In genomic region chr11:16612801-16613400, GRCh38 we compare ENCODE assay signal across 9 cellular contexts.
DNase-seq lines count a peak whose midpoint lies in the region; ATAC-seq and TF ChIP-seq lines count a peak whose summit lies in the region.
"Had no signal": no experiment of that assay in that cellular context is flagged by ENCODE, and none has a peak within 500 bp of the region (broad histone marks: within the 10 kb centered on the region; RNA-seq: fewer than 3 reads in every experiment).

No MANE protein-coding gene starts in this region.

- peak overlapping the region; percentile 21 to 88 (median 86) for H3K9ac ChIP-seq in skeletal muscle tissue (ENCODE audit: low read depth in 1 of 3, low read length in 3 of 3)

- peaks cover 17 to 28% (median 21%) of the 10 kb centered on the region in 3 donors for H3K27me3 ChIP-seq in skeletal muscle tissue (ENCODE audit: control insufficient read depth in 3 of 3, insufficient read depth in 3 of 3, low read length in 3 of 3)

- no peak for TF ChIP-seq CTCF in WI38 (IDR thresholded peaks at IDR 0.05; ENCODE audit: low read depth, low read length)

- H3K4me3 ChIP-seq in WI38 (ENCODE audit: low read depth, low read length), result peak overlapping the region; percentile 62
- peak overlapping the region; percentile 74 to 81 (median 77) for H3K4me3 ChIP-seq in skeletal muscle tissue (ENCODE audit: low read length in 3 of 3)

- no peak overlapping the region for H3K27ac ChIP-seq in skeletal muscle tissue (ENCODE audit: low read depth, low read length)
- H3K27ac ChIP-seq: C4-2B had no signal

- intact Hi-C loops in left ventricle myocardium superior (cut with micrococcal nuclease), result no loop called here

- peak in 2 of 3 experiments; percentile 61 to 76 for DNase-seq in NCI-H1417 (lab: John Stamatoyannopoulos, UW)
- DNase-seq in NCI-H1417 treated with DMSO at 0.1 percent for 48 hours (lab: John Stamatoyannopoulos, UW), result no peak
- DNase-seq in left ventricle myocardium superior, result peak; percentile 29
- no peak for DNase-seq in NCI-H128 (lab: John Stamatoyannopoulos, UW; ENCODE audit: unreplicated experiment)
- DNase-seq in T-helper 9 cell, result no peak
- no peak for DNase-seq in effector CD4-positive, alpha-beta T cell

- no peaks in the 10 kb centered on the region for H3K9me3 ChIP-seq in skeletal muscle tissue (ENCODE audit: control insufficient read depth in 3 of 3, low read length in 3 of 3)

- no peaks in the 10 kb centered on the region for H3K36me3 ChIP-seq in skeletal muscle tissue (ENCODE audit: control insufficient read depth in 3 of 3, insufficient read depth in 3 of 3, low read length in 3 of 3)

- peak; percentile 49 for ATAC-seq in left ventricle myocardium superior

- H3K4me1 ChIP-seq in skeletal muscle tissue (ENCODE audit: control insufficient read depth in 3 of 3, insufficient read depth in 3 of 3, low read length in 3 of 3), result peaks cover 18 to 24% (median 24%) of the 10 kb centered on the region in 3 donors

Comparison
In these comparisons a context has a peak if more than half of its experiments do, and no peak if none do; other contexts are left out.
1. DNase-seq: peak in NCI-H1417 (2 of 3) and left ventricle myocardium superior (single experiment); none in NCI-H1417 treated with DMSO at 0.1 percent for 48 hours (single experiment), NCI-H128 (single experiment), T-helper 9 cell (single experiment) and effector CD4-positive, alpha-beta T cell (single experiment).